Comparison of ENCODE assay signal across 2 cellular contexts in genomic region chr13:40622761-40623160, GRCh38.
TF ChIP-seq lines count a peak whose summit lies in the region.

No MANE protein-coding gene starts in this region.

TF ChIP-seq in HEK293T, 16 proteins besides CTCF, POLR2A, EP300 and RAD21 (continued from another document):
- peak; percentile 88 for TF ChIP-seq PKNOX1 (IDR thresholded peaks at IDR 0.05)

TF ChIP-seq in GM12878, 131 proteins besides CTCF, POLR2A, EP300 and RAD21:
- TF ChIP-seq PKNOX1 (IDR thresholded peaks at IDR 0.05) (0 out of 2 replicates have a peak, but pooled peaks have one; percentile 31), IKZF2 (IDR thresholded peaks at IDR 0.05) (no peak), CHD2 (IDR thresholded peaks at IDR 0.05; ENCODE audit: borderline replicate concordance, low read depth, low read length) (no peak), HSF1 (IDR thresholded peaks at IDR 0.05; ENCODE audit: low read depth, low read length) (no peak), SMARCA5 (IDR thresholded peaks at IDR 0.05) (no peak), SPI1 (IDR thresholded peaks at IDR 0.05; ENCODE audit: borderline replicate concordance, insufficient read depth, low read depth, low read length) (no peak), MEF2B (IDR thresholded peaks at IDR 0.05; ENCODE audit: partially characterized antibody, poor library complexity, severe bottlenecking) (no peak)
